In the genomic region with DNA sequence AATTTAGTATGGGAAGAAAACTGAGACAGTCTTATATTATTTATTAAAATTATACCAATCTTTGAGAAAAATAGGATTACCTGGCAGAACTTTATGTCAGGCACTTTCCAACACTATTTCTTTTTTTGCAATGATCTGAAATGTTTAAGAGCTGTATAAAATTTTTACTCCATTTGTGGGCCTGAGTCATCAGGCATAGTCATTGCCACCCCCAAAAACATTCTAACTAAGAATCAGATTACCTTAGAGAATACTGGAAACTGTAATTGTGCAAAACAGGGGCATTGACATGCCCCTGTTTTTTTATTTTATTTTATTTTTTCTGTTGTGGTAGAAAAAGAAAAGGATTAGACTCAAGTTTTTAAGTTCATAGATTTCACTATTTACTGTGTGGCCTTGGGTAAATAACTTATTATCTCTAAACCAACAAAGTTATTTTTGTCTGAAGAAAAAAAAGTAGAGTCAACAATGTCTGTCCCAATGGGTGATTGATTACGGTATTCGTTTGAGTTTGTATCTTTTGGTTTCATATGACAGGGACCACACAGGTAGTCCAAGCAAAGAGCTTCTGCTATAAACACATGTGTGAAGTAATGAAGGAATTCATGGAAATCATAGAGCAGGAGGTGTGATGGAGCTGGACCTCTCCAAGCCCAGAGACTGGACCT, we compare ENCODE assay signal across 33 cellular contexts. TPM values are rescaled to one million over a fixed set of nuclear protein-coding genes. Genes with fewer than 3 reads are reported as not detected.
"Had no signal": no experiment of that assay in that cellular context is flagged by ENCODE, and none has a peak within 500 bp of the region (broad histone marks: within the 10 kb centered on the region; RNA-seq: fewer than 3 reads in every experiment).

No MANE protein-coding gene starts in this region.

- H3K9me3 ChIP-seq: body of pancreas, neutrophil, ovary, thyroid gland, vagina had no signal

- H3K4me3 Mint-ChIP-seq: activated T-helper 1 cell treated with anti-CD3 and anti-CD28 coated beads, Interleukin-12 subunit alpha, Interleukin-12 subunit beta, Interleukin-2, Interleukin-4 antibody, amounts not matched to agents 30 ng/mL and 10 ng/mL and 1 ng/mL, durations not matched to agents 14 hours and 24 hours and 36 hours; mesothelial cell of epicardium; naive B cell; nephron progenitor cell; stimulated activated naive B cell treated with anti-CD40 and anti-IgM and Interleukin-4, amounts not matched to agents 10 μg/mL and 1 μg/mL and 100 μg/mL, for 72 hours had no signal

- FAIRE-seq: endothelial cell of umbilical vein, frontal cortex, keratinocyte had no signal

- ATAC-seq: body of pancreas; left cardiac atrium; sciatic nerve; stimulated activated naive B cell treated with anti-CD40 and anti-IgM and Interleukin-4, amounts not matched to agents 10 μg/mL and 1 μg/mL and 100 μg/mL, for 72 hours had no signal

- H3K9me3 Mint-ChIP-seq: activated T-helper 1 cell treated with anti-CD3 and anti-CD28 coated beads, Interleukin-12 subunit alpha, Interleukin-12 subunit beta, Interleukin-2, Interleukin-4 antibody, amounts not matched to agents 30 ng/mL and 10 ng/mL and 1 ng/mL, durations not matched to agents 14 hours and 24 hours and 36 hours; stimulated activated naive B cell treated with anti-CD40 and anti-IgM and Interleukin-4, amounts not matched to agents 10 μg/mL and 1 μg/mL and 100 μg/mL, for 72 hours had no signal

- H3K27me3 ChIP-seq: body of pancreas, cardiac muscle cell, neutrophil, ovary, thyroid gland, upper lobe of left lung, vagina had no signal

- H3K27ac ChIP-seq: body of pancreas, cardiac muscle cell, neutrophil, ovary, skin epidermis, stomach, thyroid gland, upper lobe of left lung, vagina, VCaP had no signal

- H3K4me1 Mint-ChIP-seq: naive B cell; stimulated activated naive B cell treated with anti-CD40 and anti-IgM and Interleukin-4, amounts not matched to agents 10 μg/mL and 1 μg/mL and 100 μg/mL, for 72 hours had no signal

- H3K4me3 ChIP-seq: body of pancreas, cardiac muscle cell, ovary, skin epidermis, stomach, thyroid gland, upper lobe of left lung, vagina had no signal

- H3K36me3 Mint-ChIP-seq: mesothelial cell of epicardium; naive B cell; stimulated activated naive B cell treated with anti-CD40 and anti-IgM and Interleukin-4, amounts not matched to agents 10 μg/mL and 1 μg/mL and 100 μg/mL, for 72 hours had no signal

- H3K4me1 ChIP-seq: stomach, thyroid gland, vagina had no signal

- H3K36me3 ChIP-seq: cardiac muscle cell, neutrophil, ovary, stomach, thyroid gland, upper lobe of left lung, vagina had no signal

- H3K27me3 Mint-ChIP-seq: naive B cell; stimulated activated naive B cell treated with anti-CD40 and anti-IgM and Interleukin-4, amounts not matched to agents 10 μg/mL and 1 μg/mL and 100 μg/mL, for 72 hours had no signal

- H3K27ac Mint-ChIP-seq: activated T-helper 1 cell treated with anti-CD3 and anti-CD28 coated beads, Interleukin-12 subunit alpha, Interleukin-12 subunit beta, Interleukin-2, Interleukin-4 antibody, amounts not matched to agents 30 ng/mL and 10 ng/mL and 1 ng/mL, durations not matched to agents 14 hours and 24 hours and 36 hours; mesothelial cell of epicardium; naive B cell; nephron progenitor cell; progenitor cell of endocrine pancreas; stimulated activated naive B cell treated with anti-CD40 and anti-IgM and Interleukin-4, amounts not matched to agents 10 μg/mL and 1 μg/mL and 100 μg/mL, for 72 hours had no signal

- DNase-seq: activated CD4-positive, alpha-beta T cell treated with anti-CD3 and anti-CD28 coated beads for 48 hours; activated CD4-positive, alpha-beta T cell treated with anti-CD3 and anti-CD28 coated beads, Interleukin-2, amount 50 U/mL, for 48 hours; activated CD8-positive, alpha-beta memory T cell treated with anti-CD3 and anti-CD28 coated beads, Interleukin-2, amount 50 U/mL, for 4 hours; activated gamma-delta T cell; activated naive CD4-positive, alpha-beta T cell treated with anti-CD3 and anti-CD28 coated beads, Interleukin-2, amount 50 U/mL, for 16 hours; activated T-cell treated with anti-CD3 and anti-CD28 coated beads, Interleukin-2, amount 50 U/mL, for 1 hour; amygdala; body of pancreas; glutamatergic neuron; left cardiac atrium; naive B cell; nephron progenitor cell; ovary; stimulated activated CD4-positive, alpha-beta T cell treated with anti-CD3 and anti-CD28 coated beads, Interleukin-1b, Interleukin-23, amount 100 ng/mL, for 48 hours; stimulated activated naive B cell treated with anti-CD40 and anti-IgM and Interleukin-4, amounts not matched to agents 10 μg/mL and 1 μg/mL and 100 μg/mL, for 72 hours; stomach; T-helper 1 cell; thyroid gland; upper lobe of left lung had no signal

RNA-seq across cellular contexts. Expression of a gene that starts 24.6 kb away (rescaled TPM):
- total RNA-seq: activated CD8-positive, alpha-beta memory T cell treated with anti-CD3 and anti-CD28 coated beads for 36 hours; activated T-helper 1 cell treated with anti-CD3 and anti-CD28 coated beads, Interleukin-12 subunit alpha, Interleukin-12 subunit beta, Interleukin-2, Interleukin-4 antibody, amounts not matched to agents 30 ng/mL and 10 ng/mL and 1 ng/mL, durations not matched to agents 14 hours and 24 hours and 36 hours; chondrocyte had no signal
- polyA plus RNA-seq: keratinocyte had no signal
